ENCODE assay signal across 8 cellular contexts in the genomic region with DNA sequence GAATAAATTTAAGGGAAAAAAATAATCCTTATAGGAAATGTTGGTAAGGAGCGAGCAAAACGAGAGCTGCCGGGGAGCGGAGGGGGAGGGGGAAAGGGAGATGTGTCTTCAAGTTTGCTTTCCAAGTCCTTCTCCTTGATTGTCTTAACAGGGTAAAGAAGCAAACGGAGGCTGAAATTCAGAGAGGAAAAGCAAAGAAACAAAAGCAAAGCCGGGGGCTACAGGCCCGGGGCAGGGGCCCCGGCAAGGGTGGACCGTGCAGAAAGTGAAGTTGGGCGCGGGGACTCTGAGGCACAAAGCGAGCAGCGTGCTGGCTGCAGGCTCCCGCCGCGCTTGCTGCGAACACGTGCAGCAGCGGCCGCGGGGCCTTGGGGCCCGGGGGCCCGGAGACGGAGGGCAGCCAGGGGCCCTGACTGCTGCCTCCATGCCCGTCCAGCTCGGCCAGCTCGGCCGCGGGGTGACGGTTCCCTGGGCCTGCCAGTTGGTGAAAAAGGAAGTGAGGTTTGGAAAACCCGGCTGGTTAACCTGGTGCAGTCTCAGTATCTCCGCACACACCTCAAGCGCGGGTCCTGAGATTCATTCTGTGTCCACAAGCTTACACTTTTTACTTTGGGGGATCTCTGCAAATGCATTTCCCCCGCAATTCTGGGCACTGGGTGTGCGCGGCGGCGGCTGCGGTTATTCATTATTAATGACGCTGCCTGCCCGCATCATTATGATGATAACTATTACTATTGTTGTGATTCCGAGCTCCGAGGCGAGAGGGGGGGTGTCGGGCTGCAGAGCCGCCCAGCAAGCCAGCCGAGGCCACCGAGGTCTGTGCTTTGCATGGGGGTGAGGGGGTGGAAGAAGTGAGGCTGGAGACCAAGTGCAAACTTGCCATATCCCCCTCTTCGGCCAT. TPM values are rescaled to one million over a fixed set of nuclear protein-coding genes. Genes with fewer than 3 reads are reported as not detected.
A peak's percentile ranks its signal among the peaks of the same experiment; 100 is the strongest.
DNase-seq lines count a peak whose midpoint lies in the region; ATAC-seq and TF ChIP-seq lines count a peak whose summit lies in the region.

No MANE protein-coding gene starts in this region.

- intact Hi-C loops in activated T-helper 2 cell treated with anti-CD3 and anti-CD28 coated beads, Interferon-gamma antibody, Interleukin-2, Interleukin-4, amounts not matched to agents 10 μg/mL and 5 μg/mL and 100 μg/mL, durations not matched to agents 14 hours and 24 hours and 36 hours (cut with micrococcal nuclease), result loop anchor here (5.0 to 10.0 kb wide), 2 partner anchors 1247 to 1525 kb away; no protein-coding TSS in a partner anchor

- H3K9me3 ChIP-seq in BE2C (no peaks in the 10 kb centered on the region), hepatocyte (ENCODE audit: low read depth) (no peaks in the 10 kb centered on the region), skeletal muscle satellite cell (replicated peaks; ENCODE audit: low read length) (no peaks in the 10 kb centered on the region)

- H3K4me3 ChIP-seq in BE2C (ENCODE audit: low read depth, low read length) (peak overlapping the region; percentile 87), hepatocyte (peak overlapping the region; percentile 92), skeletal muscle satellite cell (ENCODE audit: low read length) (peak overlapping the region; percentile 77)

- peaks cover 7% of the 10 kb centered on the region for H4K20me1 ChIP-seq in hepatocyte (ENCODE audit: insufficient read depth, poor library complexity, severe bottlenecking)

- H3K4me1 ChIP-seq in BE2C (peaks cover 4% of the 10 kb centered on the region), hepatocyte (ENCODE audit: insufficient read depth) (peaks cover 42% of the 10 kb centered on the region), skeletal muscle satellite cell (ENCODE audit: control insufficient read depth, insufficient read depth, low read length) (peaks cover 13% of the 10 kb centered on the region)

- peaks cover 74% of the 10 kb centered on the region for H3K27me3 Mint-ChIP-seq in activated T-helper 2 cell treated with anti-CD3 and anti-CD28 coated beads, Interferon-gamma antibody, Interleukin-2, Interleukin-4, amounts not matched to agents 10 μg/mL and 5 μg/mL and 100 μg/mL, durations not matched to agents 14 hours and 24 hours and 36 hours (ENCODE audit: low read depth)

- no peaks in the 10 kb centered on the region for H3K36me3 Mint-ChIP-seq in activated T-helper 2 cell treated with anti-CD3 and anti-CD28 coated beads, Interferon-gamma antibody, Interleukin-2, Interleukin-4, amounts not matched to agents 10 μg/mL and 5 μg/mL and 100 μg/mL, durations not matched to agents 14 hours and 24 hours and 36 hours (ENCODE audit: low read depth)

- peak overlapping the region; percentile 63 for H3K9ac ChIP-seq in skeletal muscle satellite cell (ENCODE audit: low read depth, low read length)

- H3K27ac Mint-ChIP-seq in activated T-helper 2 cell treated with anti-CD3 and anti-CD28 coated beads, Interferon-gamma antibody, Interleukin-2, Interleukin-4, amounts not matched to agents 10 μg/mL and 5 μg/mL and 100 μg/mL, durations not matched to agents 14 hours and 24 hours and 36 hours, result no peak overlapping the region

- H3K27me3 ChIP-seq in BE2C (no peaks in the 10 kb centered on the region), hepatocyte (no peaks in the 10 kb centered on the region), skeletal muscle satellite cell (ENCODE audit: control insufficient read depth, insufficient read depth, low read length) (peaks cover 46% of the 10 kb centered on the region)

- H3K27ac ChIP-seq in hepatocyte, result peak overlapping the region; percentile 91

- 2% methylated on average over 49 of the region's 50 CpGs for WGBS in hepatocyte (ENCODE audit: low lambda C conversion rate, missing lambda C conversion rate)

- H3K9me3 Mint-ChIP-seq in activated T-helper 2 cell treated with anti-CD3 and anti-CD28 coated beads, Interferon-gamma antibody, Interleukin-2, Interleukin-4, amounts not matched to agents 10 μg/mL and 5 μg/mL and 100 μg/mL, durations not matched to agents 14 hours and 24 hours and 36 hours, result no peaks in the 10 kb centered on the region

- DNase-seq in BE2C, result peak; percentile 46
- DNase-seq in KG1 (lab: John Stamatoyannopoulos, UW), result peak; percentile 58
- no peak for DNase-seq in activated T-helper 2 cell treated with anti-CD3 and anti-CD28 coated beads, Interferon-gamma antibody, Interleukin-2, Interleukin-4, amounts not matched to agents 10 μg/mL and 5 μg/mL and 100 μg/mL, durations not matched to agents 14 hours and 24 hours and 36 hours (ENCODE audit: low spot score)
- peak; percentile 67 for DNase-seq in hepatocyte (ENCODE audit: low spot score)
- DNase-seq in GM19238 (ENCODE audit: insufficient read length, low spot score), result no peak

- peaks cover 13% of the 10 kb centered on the region for H3K36me3 ChIP-seq in BE2C
- H3K36me3 ChIP-seq in hepatocyte (replicated peaks; ENCODE audit: insufficient read depth, low read depth), result no peaks in the 10 kb centered on the region
- H3K36me3 ChIP-seq in skeletal muscle satellite cell (ENCODE audit: insufficient read depth, low read length), result no peaks in the 10 kb centered on the region

- TF ChIP-seq CTCF in BE2C (IDR thresholded peaks at IDR 0.05; ENCODE audit: low read depth, low read length) (no peak), hepatocyte (IDR thresholded peaks at IDR 0.05; ENCODE audit: poor library complexity) (no peak)

- H3K4me1 Mint-ChIP-seq in activated T-helper 2 cell treated with anti-CD3 and anti-CD28 coated beads, Interferon-gamma antibody, Interleukin-2, Interleukin-4, amounts not matched to agents 10 μg/mL and 5 μg/mL and 100 μg/mL, durations not matched to agents 14 hours and 24 hours and 36 hours (ENCODE audit: low read depth), result peaks cover 17% of the 10 kb centered on the region

- ATAC-seq in GM18505 (IDR thresholded peaks at IDR 0.05; ENCODE audit: unreplicated experiment) (no peak), HG03457 (IDR thresholded peaks at IDR 0.05; ENCODE audit: unreplicated experiment) (no peak)

- peaks cover 83% of the 10 kb centered on the region for H3K79me2 ChIP-seq in hepatocyte

- TF ChIP-seq POLR2A in GM18505 (IDR thresholded peaks at IDR 0.05; ENCODE audit: borderline replicate concordance, extremely low read depth, insufficient read depth, insufficient read length), result peak; percentile 30

- H3K9me2 ChIP-seq in hepatocyte (replicated peaks; ENCODE audit: insufficient read depth), result no peaks in the 10 kb centered on the region

- peak overlapping the region; percentile 47 for H2AFZ ChIP-seq in hepatocyte

- H3K4me2 ChIP-seq in hepatocyte (peak overlapping the region; percentile 98), skeletal muscle satellite cell (ENCODE audit: low read length) (peak overlapping the region; percentile 87)

- H3K4me3 Mint-ChIP-seq in activated T-helper 2 cell treated with anti-CD3 and anti-CD28 coated beads, Interferon-gamma antibody, Interleukin-2, Interleukin-4, amounts not matched to agents 10 μg/mL and 5 μg/mL and 100 μg/mL, durations not matched to agents 14 hours and 24 hours and 36 hours (ENCODE audit: low read depth), result peak overlapping the region; percentile 80

RNA-seq across cellular contexts. Expression of a gene that starts 4.0 kb away (rescaled TPM):
- 6.5 TPM for polyA plus RNA-seq in BE2C (2012; ENCODE audit: insufficient read depth, insufficient read length, low read depth)
- 0.21 TPM in 2 replicates for total RNA-seq in activated T-helper 2 cell treated with anti-CD3 and anti-CD28 coated beads, Interferon-gamma antibody, Interleukin-2, Interleukin-4, amounts not matched to agents 10 μg/mL and 5 μg/mL and 100 μg/mL, durations not matched to agents 14 hours and 24 hours and 36 hours
- 11.6 and 14.4 TPM in 2 replicates for total RNA-seq in hepatocyte
- polyA plus RNA-seq in hepatocyte, result 18.4 and 22.6 TPM in 2 replicates
- 0.25 and 0.44 TPM in 2 replicates for total RNA-seq in skeletal muscle satellite cell (2012; rRNA removed)

Comparison
In these comparisons a context has a peak if more than half of its experiments do, and no peak if none do; other contexts are left out.
1. DNase-seq: peak in BE2C (single experiment), KG1 (single experiment) and hepatocyte (single experiment); none in activated T-helper 2 cell treated with anti-CD3 and anti-CD28 coated beads, Interferon-gamma antibody, Interleukin-2, Interleukin-4, amounts not matched to agents 10 μg/mL and 5 μg/mL and 100 μg/mL, durations not matched to agents 14 hours and 24 hours and 36 hours (single experiment) and GM19238 (single experiment).
2. RNA of a gene that starts 4.0 kb away (total RNA-seq): 11.6 to 14.4 TPM in hepatocyte; 0.21 TPM in activated T-helper 2 cell treated with anti-CD3 and anti-CD28 coated beads, Interferon-gamma antibody, Interleukin-2, Interleukin-4, amounts not matched to agents 10 μg/mL and 5 μg/mL and 100 μg/mL, durations not matched to agents 14 hours and 24 hours and 36 hours; every median in the first group is over 10 times any median in the second.
3. Peak in every context shown above with its lines, with median percentiles within 50 percentile points of each other: H3K4me3 ChIP-seq.